ENCODE assay signal across 12 cellular contexts in genomic region chr5:133906303-133906702, GRCh38.
A peak's percentile ranks its signal among the peaks of the same experiment; 100 is the strongest.
DNase-seq lines count a peak whose midpoint lies in the region; ATAC-seq and TF ChIP-seq lines count a peak whose summit lies in the region.
"Had no signal": no experiment of that assay in that cellular context is flagged by ENCODE, and none has a peak within 500 bp of the region (broad histone marks: within the 10 kb centered on the region; RNA-seq: fewer than 3 reads in every experiment).

No MANE protein-coding gene starts in this region.

- in situ Hi-C loops in IMR-90 (cut with MboI; ENCODE audit: low sequenced_read_pairs): no loop called here

- no peak overlapping the region for H2BK20ac ChIP-seq in IMR-90 (ENCODE audit: low read depth, low read length)

- DNase-seq in GM12864 (ENCODE audit: low read depth) (no peak), IMR-90 (no peak), GF-D8 (lab: John Stamatoyannopoulos, UW) (no peak)
- no peak for DNase-seq in activated CD4-positive, alpha-beta T cell treated with anti-CD3 and anti-CD28 coated beads, Interleukin-2, amount 50 U/mL, for 48 hours
- DNase-seq: EL, H7, NCI-H2107, NCI-H748 treated with DMSO at 0.1 percent for 48 hours had no signal

- peaks cover 100% of the 10 kb centered on the region for H3K4me1 ChIP-seq in BLaER1
- no peaks in the 10 kb centered on the region for H3K4me1 ChIP-seq in IMR-90 (ENCODE audit: control insufficient read depth, insufficient read depth, low read length)

- WGBS in IMR-90 (ENCODE audit: extremely low coverage in 2 of 2, insufficient read length in 1 of 2), 2 experiments: no CpG with 5 or more reads among the region's 6 CpGs

- peaks cover 47% of the 10 kb centered on the region for H3K4me1 Mint-ChIP-seq in brain

- no peak for TF ChIP-seq RAD21 in IMR-90 (IDR thresholded peaks at IDR 0.05; ENCODE audit: low read length)

- TF ChIP-seq CTCF in GM12864 (IDR thresholded peaks at IDR 0.05; ENCODE audit: low read depth, low read length, missing control alignments): peak; percentile 47
- TF ChIP-seq CTCF in IMR-90 (conservative IDR thresholded peaks at IDR 0.05; ENCODE audit: low read depth, low read length): 0 out of 2 replicates have a peak, but pooled peaks have one; percentile 11
- no peak for TF ChIP-seq CTCF in brain (conservative IDR thresholded peaks at IDR 0.05)

- H3K27ac ChIP-seq in BLaER1: peak overlapping the region; percentile 74
- no peak overlapping the region for H3K27ac ChIP-seq in IMR-90 (ENCODE audit: insufficient read depth, low read length)

- H3K56ac ChIP-seq in IMR-90 (ENCODE audit: extremely low read depth, insufficient read depth, low read length): no peak overlapping the region

- H3K4ac ChIP-seq in IMR-90 (ENCODE audit: low read depth, low read length): no peak overlapping the region

- intact Hi-C loops in IMR-90 (cut with micrococcal nuclease): no loop called here

- peak overlapping the region in 4 of 5 experiments; percentile 42 to 64 (median 56) for H3K27ac Mint-ChIP-seq in brain
- H3K27ac Mint-ChIP-seq: IgD-negative memory B cell had no signal

- H4K20me1 ChIP-seq in BLaER1: no peaks in the 10 kb centered on the region
- no peaks in the 10 kb centered on the region; the same call in 1 of the 2 replicates for H4K20me1 ChIP-seq in IMR-90 (ENCODE audit: insufficient read depth, low read length)

- no peak overlapping the region for H2AK5ac ChIP-seq in IMR-90 (ENCODE audit: low read depth, low read length)

- no peaks in the 10 kb centered on the region for H3K36me3 ChIP-seq in BLaER1
- H3K36me3 ChIP-seq in IMR-90 (ENCODE audit: control insufficient read depth, insufficient read depth, low read length): no peaks in the 10 kb centered on the region

- dilution Hi-C loops in IMR-90 (cut with HindIII; ENCODE audit: low sequenced_read_pairs, unreplicated experiment): no loop called here

- no peak overlapping the region for H3K4me3 Mint-ChIP-seq in brain

- H4K91ac ChIP-seq in IMR-90 (ENCODE audit: insufficient read depth, low read depth, low read length): no peak overlapping the region

- H2BK5ac ChIP-seq in IMR-90 (ENCODE audit: low read depth, low read length, poor library complexity, severe bottlenecking): no peak overlapping the region

- no peak overlapping the region for H4K8ac ChIP-seq in IMR-90 (ENCODE audit: low read depth in 2 of 2, low read length in 2 of 2)

- no peak overlapping the region for H3K18ac ChIP-seq in IMR-90 (ENCODE audit: low read depth, low read length)

- no peak for TF ChIP-seq POLR2A in IMR-90 (IDR thresholded peaks at IDR 0.05; ENCODE audit: low read depth, low read length)

- H3K23ac ChIP-seq in IMR-90 (ENCODE audit: low read depth, low read length): no peak overlapping the region

- no peaks in the 10 kb centered on the region for H3K9me1 ChIP-seq in IMR-90 (ENCODE audit: insufficient read depth, low read length)

- POLR2A ChIA-PET in IMR-90 (lab: Charles Lee; ENCODE audit: unreplicated experiment): no interaction called here

- no peak overlapping the region for H2AFZ ChIP-seq in IMR-90 (replicated peaks; ENCODE audit: low read length, poor library complexity)

- no peak overlapping the region for H4K5ac ChIP-seq in IMR-90 (ENCODE audit: low read depth, low read length)

- H3K4me3 ChIP-seq in BLaER1: no peak overlapping the region
- H3K4me3 ChIP-seq in GM12864 (ENCODE audit: low read depth, low read length): no peak overlapping the region
- H3K4me3 ChIP-seq in IMR-90 (ENCODE audit: insufficient read depth, low read depth, low read length): no peak overlapping the region

- CTCF ChIA-PET in IMR-90 (lab: Yijun Ruan, JAX): interaction anchor here (0.5 kb wide), 1 partner anchor 979 kb away, joined by 3 read pairs; no protein-coding TSS in a partner anchor

- no peak overlapping the region for H3K14ac ChIP-seq in IMR-90 (replicated peaks; ENCODE audit: low read depth, low read length)

- H2AK9ac ChIP-seq in IMR-90 (replicated peaks; ENCODE audit: low read depth, low read length, poor library complexity): no peak overlapping the region

- no TSS peak for BruUV-seq in IMR-90 (replicated peaks; lab: Mats Ljungman, UMichigan)

- H3K27me3 ChIP-seq in BLaER1: no peaks in the 10 kb centered on the region
- H3K27me3 ChIP-seq in IMR-90 (ENCODE audit: control insufficient read depth, insufficient read depth, low read length): peaks cover 26% of the 10 kb centered on the region

- no peaks in the 10 kb centered on the region for H3K9me3 Mint-ChIP-seq in brain
- H3K9me3 Mint-ChIP-seq: IgD-negative memory B cell had no signal

- H3K9me3 ChIP-seq in BLaER1: no peaks in the 10 kb centered on the region
- H3K9me3 ChIP-seq in IMR-90 (ENCODE audit: control insufficient read depth, insufficient read depth, low read length): no peaks in the 10 kb centered on the region

- H2BK120ac ChIP-seq in IMR-90 (ENCODE audit: low read depth, low read length): no peak overlapping the region

- H3K4me2 ChIP-seq in BLaER1: peak overlapping the region; percentile 79
- H3K4me2 ChIP-seq in IMR-90 (ENCODE audit: low read depth, low read length): no peak overlapping the region

- H3K27me3 Mint-ChIP-seq in brain: peaks cover 8% of the 10 kb centered on the region
- H3K27me3 Mint-ChIP-seq: IgD-negative memory B cell had no signal

- no peak overlapping the region for H2BK15ac ChIP-seq in IMR-90 (ENCODE audit: low read depth, low read length)

- ATAC-seq in IMR-90 (ENCODE audit: low read depth) (no peak), GM18873 (IDR thresholded peaks at IDR 0.05; ENCODE audit: low FRiP score, unreplicated experiment) (no peak)

- H3K79me1 ChIP-seq in IMR-90 (ENCODE audit: low read depth in 1 of 2, low read length in 2 of 2): no peaks in the 10 kb centered on the region

- peak overlapping the region; percentile 32; the same call in 1 of the 2 replicates for H3K9ac ChIP-seq in BLaER1
- no peak overlapping the region for H3K9ac ChIP-seq in IMR-90 (ENCODE audit: low read depth, low read length)

- H3K36me3 Mint-ChIP-seq in brain: no peaks in the 10 kb centered on the region
- H3K36me3 Mint-ChIP-seq: IgD-negative memory B cell had no signal

TF ChIP-seq in IMR-90, 13 proteins besides CTCF, POLR2A, EP300 and RAD21:
- TF ChIP-seq USF2 (IDR thresholded peaks at IDR 0.05; ENCODE audit: low read depth, low read length): no peak
- no peak for TF ChIP-seq RFX5 (IDR thresholded peaks at IDR 0.05; ENCODE audit: low read depth, low read length)
- TF ChIP-seq MXI1 (IDR thresholded peaks at IDR 0.05; ENCODE audit: borderline replicate concordance, low read depth, low read length): no peak
- no peak for TF ChIP-seq SMC3 (IDR thresholded peaks at IDR 0.05; ENCODE audit: low read depth, low read length)
- no peak for TF ChIP-seq RCOR1 (IDR thresholded peaks at IDR 0.05; ENCODE audit: insufficient replicate concordance, low read length)
- TF ChIP-seq MAFK (IDR thresholded peaks at IDR 0.05; ENCODE audit: low read depth, low read length): no peak
- TF ChIP-seq BHLHE40 (IDR thresholded peaks at IDR 0.05; ENCODE audit: low read depth, low read length): no peak
- TF ChIP-seq CEBPB (IDR thresholded peaks at IDR 0.05; ENCODE audit: low read depth, low read length): no peak
- TF ChIP-seq FOS (IDR thresholded peaks at IDR 0.05; ENCODE audit: low read depth, low read length): no peak
- TF ChIP-seq MAZ (IDR thresholded peaks at IDR 0.05; ENCODE audit: borderline replicate concordance, low read depth, low read length): no peak
- TF ChIP-seq ELK1 (IDR thresholded peaks at IDR 0.05; ENCODE audit: borderline replicate concordance, low read depth, low read length): no peak
- TF ChIP-seq CHD1 (IDR thresholded peaks at IDR 0.05; ENCODE audit: low read depth, low read length): no peak
- no peak for TF ChIP-seq NFE2L2 (IDR thresholded peaks at IDR 0.05; ENCODE audit: low read depth, low read length)

Comparison
In these comparisons a context has a peak if more than half of its experiments do, and no peak if none do; other contexts are left out.
1. CTCF ChIP-seq: peak in GM12864 (single experiment) and IMR-90 (single experiment); none in brain (0 of 2).